Comparison of ENCODE assay signal across 21 cellular contexts in genomic region chr13:51734786-51735185, GRCh38.
"Had no signal": no experiment of that assay in that cellular context is flagged by ENCODE, and none has a peak within 500 bp of the region (broad histone marks: within the 10 kb centered on the region; RNA-seq: fewer than 3 reads in every experiment).

No MANE protein-coding gene starts in this region.

- H3K4me3 ChIP-seq: gastroesophageal sphincter, lung, spleen, transverse colon had no signal

- DNase-seq: activated CD4-positive, alpha-beta memory T cell treated with anti-CD3 and anti-CD28 coated beads, Interleukin-2, amount 10 ng/mL, durations not matched to agents 7 days and 5 days; activated CD4-positive, alpha-beta T cell treated with anti-CD3 and anti-CD28 coated beads for 1 hour; activated gamma-delta T cell treated with Interleukin-2 at 50 U/mL for 16 hours; activated naive CD8-positive, alpha-beta T cell treated with anti-CD3 and anti-CD28 coated beads for 36 hours; activated T-cell treated with anti-CD3 and anti-CD28 coated beads, Interleukin-2, amount 50 U/mL, for 48 hours; aorta; caudate nucleus; cortex of kidney; effector memory CD4-positive, alpha-beta T cell; hippocampal formation; left cardiac atrium; natural killer cell; nucleus accumbens; right cardiac atrium; spleen; stimulated activated CD4-positive, alpha-beta T cell treated with anti-CD3 and anti-CD28 coated beads, Interleukin-1b, Interleukin-23, amount 100 ng/mL, for 48 hours; SW 1271; transverse colon had no signal

- H3K27ac ChIP-seq: gastroesophageal sphincter, transverse colon had no signal

- H3K27me3 ChIP-seq: gastroesophageal sphincter, spleen, transverse colon had no signal

- H3K9me3 ChIP-seq: gastroesophageal sphincter, spleen, transverse colon had no signal

- ATAC-seq: gastroesophageal sphincter; left cardiac atrium; natural killer cell; right cardiac atrium; stimulated activated memory B cell treated with anti-CD40 and anti-IgM and Interleukin-4, amounts not matched to agents 10 μg/mL and 1 μg/mL and 100 μg/mL, for 72 hours had no signal

- H3K36me3 ChIP-seq: transverse colon had no signal
